19 cellular contexts compared by ENCODE assay signal in genomic region chr3:31278532-31278931, GRCh38.
A peak's percentile ranks its signal among the peaks of the same experiment; 100 is the strongest.
DNase-seq lines count a peak whose midpoint lies in the region; ATAC-seq, FAIRE-seq and TF ChIP-seq lines count a peak whose summit lies in the region.
"Had no signal": no experiment of that assay in that cellular context is flagged by ENCODE, and none has a peak within 500 bp of the region (broad histone marks: within the 10 kb centered on the region; RNA-seq: fewer than 3 reads in every experiment).

No MANE protein-coding gene starts in this region.

- H3K9ac ChIP-seq in endothelial cell of umbilical vein (replicated peaks; ENCODE audit: extremely low read depth, insufficient read depth, low read length) = no peak overlapping the region
- H3K9ac ChIP-seq: BLaER1 had no signal

- dilution Hi-C loops in endothelial cell of umbilical vein (cut with MboI; ENCODE audit: extremely low pct_ligation_motif_present, low sequenced_read_pairs) = no loop called here

- H3K4me3 Mint-ChIP-seq in stimulated activated naive CD8-positive, alpha-beta T cell treated with anti-CD3 and anti-CD28 coated beads, Interleukin-15, amount 100 ng/mL, for 72 hours = no peak overlapping the region
- no peak overlapping the region for H3K4me3 Mint-ChIP-seq in stimulated activated effector memory CD8-positive, alpha-beta T cell treated with anti-CD3 and anti-CD28 coated beads, Interleukin-12 subunit alpha, Interleukin-12 subunit beta, amount 100 ng/mL, for 72 hours
- H3K4me3 Mint-ChIP-seq: CD14-positive monocyte; CD4-positive, alpha-beta memory T cell; GM23338; HFFc6 had no signal

- no peak for TF ChIP-seq POLR2A in endothelial cell of umbilical vein (IDR thresholded peaks at IDR 0.05; ENCODE audit: low read depth, low read length)
- TF ChIP-seq POLR2A in erythroblast (IDR thresholded peaks at IDR 0.05; ENCODE audit: low read length) = no peak

- ATAC-seq in stimulated activated naive CD8-positive, alpha-beta T cell treated with anti-CD3 and anti-CD28 coated beads, Interleukin-15, Interleukin-2, amounts not matched to agents 100 U/mL and 50 U/mL, for 24 hours = peak; percentile 28
- no peak for ATAC-seq in stimulated activated naive CD8-positive, alpha-beta T cell treated with anti-CD3 and anti-CD28 coated beads, Interleukin-15, amount 100 ng/mL, for 72 hours
- ATAC-seq in stimulated activated effector memory CD8-positive, alpha-beta T cell treated with anti-CD3 and anti-CD28 coated beads, Interleukin-12 subunit alpha, Interleukin-12 subunit beta, amount 100 ng/mL, for 72 hours = peak; percentile 16
- ATAC-seq: GM23338, HCT116 had no signal

- no peak for TF ChIP-seq CTCF in endothelial cell of umbilical vein (IDR thresholded peaks at IDR 0.05; ENCODE audit: extremely low read depth in 1 of 2, insufficient read depth in 1 of 2, low read depth in 1 of 2, low read length in 2 of 2)

- no peaks in the 10 kb centered on the region for H3K36me3 ChIP-seq in endothelial cell of umbilical vein (ENCODE audit: control insufficient read depth in 2 of 2, extremely low read depth in 1 of 2, insufficient read depth in 2 of 2, low read length in 2 of 2)
- H3K36me3 ChIP-seq: BLaER1 had no signal

- peaks cover 5 to 7% of the 10 kb centered on the region in 2 donors for H3K9me3 Mint-ChIP-seq in stimulated activated naive CD8-positive, alpha-beta T cell treated with anti-CD3 and anti-CD28 coated beads, Interleukin-15, amount 100 ng/mL, for 72 hours
- no peaks in the 10 kb centered on the region for H3K9me3 Mint-ChIP-seq in stimulated activated effector memory CD8-positive, alpha-beta T cell treated with anti-CD3 and anti-CD28 coated beads, Interleukin-12 subunit alpha, Interleukin-12 subunit beta, amount 100 ng/mL, for 72 hours
- H3K9me3 Mint-ChIP-seq: GM23338, HFFc6 had no signal

- CTCF ChIA-PET in endothelial cell of umbilical vein (lab: Charles Lee) = interaction anchor here (0.6 to 2.7 kb wide), 7 partner anchors 8 to 254 kb away, joined by 3 to 10 read pairs (median 4); partner anchors contain the start of gene STT3B

- peaks cover 38% of the 10 kb centered on the region for H3K4me1 ChIP-seq in endothelial cell of umbilical vein (ENCODE audit: control insufficient read depth, extremely low read depth, insufficient read depth, low read length)
- H3K4me1 ChIP-seq: BLaER1 had no signal

- POLR2A ChIA-PET in endothelial cell of umbilical vein (lab: Charles Lee) = no interaction called here

- BruUV-seq in endothelial cell of umbilical vein (replicated peaks; lab: Mats Ljungman, UMichigan) = no TSS peak

- H3K4me3 ChIP-seq in endothelial cell of umbilical vein (replicated peaks in 1 of 3; ENCODE audit: insufficient read depth in 1 of 3, low read depth in 1 of 3, low read length in 3 of 3) = no peak overlapping the region
- H3K4me3 ChIP-seq: BLaER1, GM23338 had no signal

- H4K20me1 ChIP-seq in endothelial cell of umbilical vein (replicated peaks; ENCODE audit: control insufficient read depth, extremely low read depth, insufficient read depth, low read length) = no peaks in the 10 kb centered on the region
- H4K20me1 ChIP-seq: BLaER1 had no signal

- intact Hi-C loops in endothelial cell of umbilical vein (cut with micrococcal nuclease) = no loop called here

- no peak overlapping the region for H2AFZ ChIP-seq in endothelial cell of umbilical vein (ENCODE audit: low read depth, low read length)
- H2AFZ ChIP-seq: GM23338 had no signal

- H3K36me3 Mint-ChIP-seq in stimulated activated effector memory CD8-positive, alpha-beta T cell treated with anti-CD3 and anti-CD28 coated beads, Interleukin-12 subunit alpha, Interleukin-12 subunit beta, amount 100 ng/mL, for 72 hours = no peaks in the 10 kb centered on the region
- H3K36me3 Mint-ChIP-seq: CD14-positive monocyte; CD4-positive, alpha-beta memory T cell had no signal

- H3K27ac Mint-ChIP-seq in stimulated activated naive CD8-positive, alpha-beta T cell treated with anti-CD3 and anti-CD28 coated beads, Interleukin-15, amount 100 ng/mL, for 72 hours = no peak overlapping the region
- no peak overlapping the region for H3K27ac Mint-ChIP-seq in stimulated activated effector memory CD8-positive, alpha-beta T cell treated with anti-CD3 and anti-CD28 coated beads, Interleukin-12 subunit alpha, Interleukin-12 subunit beta, amount 100 ng/mL, for 72 hours
- H3K27ac Mint-ChIP-seq: CD14-positive monocyte; CD4-positive, alpha-beta memory T cell; GM23338 had no signal

- H3K27me3 Mint-ChIP-seq in stimulated activated naive CD8-positive, alpha-beta T cell treated with anti-CD3 and anti-CD28 coated beads, Interleukin-15, amount 100 ng/mL, for 72 hours = no peaks in the 10 kb centered on the region
- H3K27me3 Mint-ChIP-seq: CD4-positive, alpha-beta memory T cell had no signal

- FAIRE-seq in endothelial cell of umbilical vein (lab: Jason Lieb, UNC) = no peak
- FAIRE-seq: H54 had no signal

- H3K9me3 ChIP-seq in endothelial cell of umbilical vein (replicated peaks; ENCODE audit: control insufficient read depth, insufficient read depth, low read length) = no peaks in the 10 kb centered on the region
- H3K9me3 ChIP-seq: BLaER1 had no signal

- no peak overlapping the region for H3K4me2 ChIP-seq in endothelial cell of umbilical vein (ENCODE audit: insufficient read depth, low read length)
- H3K4me2 ChIP-seq: BLaER1, GM23338 had no signal

- DNase-seq in stimulated activated naive CD8-positive, alpha-beta T cell treated with anti-CD3 and anti-CD28 coated beads, Interleukin-15, Interleukin-2, amounts not matched to agents 100 U/mL and 50 U/mL, for 24 hours = no peak
- no peak for DNase-seq in stimulated activated naive CD8-positive, alpha-beta T cell treated with anti-CD3 and anti-CD28 coated beads, Interleukin-15, amount 100 ng/mL, for 72 hours
- no peak for DNase-seq in endothelial cell of umbilical vein (ENCODE audit: low read depth, low spot score)
- DNase-seq in stimulated activated effector memory CD8-positive, alpha-beta T cell treated with anti-CD3 and anti-CD28 coated beads, Interleukin-12 subunit alpha, Interleukin-12 subunit beta, amount 100 ng/mL, for 72 hours (ENCODE audit: low spot score in 2 of 2) = no peak
- DNase-seq in nucleus accumbens (lab: John Stamatoyannopoulos, UW) = no peak
- no peak for DNase-seq in retina
- DNase-seq in erythroblast (lab: John Stamatoyannopoulos, UW) = no peak
- DNase-seq: 8988T; Calu3; CD4-positive, alpha-beta memory T cell; DMS79 treated with DMSO at 0.1 percent for 48 hours; GF-D8; HFFc6 had no signal

- H3K79me2 ChIP-seq in endothelial cell of umbilical vein (ENCODE audit: control insufficient read depth, insufficient read depth, low read length) = no peaks in the 10 kb centered on the region

- no peaks in the 10 kb centered on the region for H3K27me3 ChIP-seq in endothelial cell of umbilical vein (ENCODE audit: control insufficient read depth in 2 of 2, insufficient read depth in 2 of 2, low read length in 2 of 2)
- H3K27me3 ChIP-seq: BLaER1 had no signal

- peaks cover 10% of the 10 kb centered on the region for H3K4me1 Mint-ChIP-seq in stimulated activated naive CD8-positive, alpha-beta T cell treated with anti-CD3 and anti-CD28 coated beads, Interleukin-15, amount 100 ng/mL, for 72 hours
- H3K4me1 Mint-ChIP-seq in stimulated activated effector memory CD8-positive, alpha-beta T cell treated with anti-CD3 and anti-CD28 coated beads, Interleukin-12 subunit alpha, Interleukin-12 subunit beta, amount 100 ng/mL, for 72 hours = no peaks in the 10 kb centered on the region

- peak overlapping the region; percentile 78 for H3K27ac ChIP-seq in endothelial cell of umbilical vein (ENCODE audit: insufficient read depth, low read depth, low read length)
- H3K27ac ChIP-seq: BLaER1, HL-60 had no signal

- peaks cover 2% of the 10 kb centered on the region for H3K9me1 ChIP-seq in endothelial cell of umbilical vein (replicated peaks; ENCODE audit: control insufficient read depth, extremely low read depth, insufficient read depth, low read length)

TF ChIP-seq in endothelial cell of umbilical vein, 7 proteins besides CTCF, POLR2A, EP300 and RAD21:
- TF ChIP-seq MAX (IDR thresholded peaks at IDR 0.05; ENCODE audit: insufficient read depth, insufficient read length) (no peak), FOS (IDR thresholded peaks at IDR 0.05; ENCODE audit: borderline replicate concordance, insufficient read depth, low read length) (no peak), EZH2 (IDR thresholded peaks at IDR 0.05; ENCODE audit: borderline replicate concordance, low read depth, low read length, severe bottlenecking) (no peak), MYC (IDR thresholded peaks at IDR 0.05; ENCODE audit: low read depth, low read length) (no peak), POLR2AphosphoS5 (IDR thresholded peaks at IDR 0.05; ENCODE audit: insufficient read depth, low read depth, low read length) (no peak), JUN (IDR thresholded peaks at IDR 0.05; ENCODE audit: borderline replicate concordance, insufficient read depth, insufficient read length, low read depth) (no peak), GATA2 (IDR thresholded peaks at IDR 0.05; ENCODE audit: insufficient read depth, insufficient read length, low read depth, low read length) (no peak)
